Comparison of ENCODE assay signal across 9 cellular contexts in genomic region chr5:157026789-157027424, GRCh38. TPM values are rescaled to one million over a fixed set of nuclear protein-coding genes. Genes with fewer than 3 reads are reported as not detected.
A peak's percentile ranks its signal among the peaks of the same experiment; 100 is the strongest.
DNase-seq lines count a peak whose midpoint lies in the region; ATAC-seq and TF ChIP-seq lines count a peak whose summit lies in the region.
"Had no signal": no experiment of that assay in that cellular context is flagged by ENCODE, and none has a peak within 500 bp of the region (broad histone marks: within the 10 kb centered on the region; RNA-seq: fewer than 3 reads in every experiment).

No MANE protein-coding gene starts in this region.

- DNase-seq in DMS53 treated with DMSO at 0.1 percent for 48 hours (lab: John Stamatoyannopoulos, UW; ENCODE audit: unreplicated experiment), result peak; percentile 61
- peak; percentile 30 for DNase-seq in HuH-7 (ENCODE audit: low spot score)
- peak; percentile 12 for DNase-seq in activated CD4-positive, alpha-beta memory T cell treated with anti-CD3 and anti-CD28 coated beads for 36 hours
- no peak for DNase-seq in lower lobe of right lung
- DNase-seq in NOMO-1 treated with DMSO at 0.1 percent for 48 hours (lab: John Stamatoyannopoulos, UW; ENCODE audit: unreplicated experiment), result no peak
- no peak for DNase-seq in GM19238 (ENCODE audit: insufficient read length, low spot score)

- no peaks in the 10 kb centered on the region for H3K9me3 ChIP-seq in lower lobe of right lung

- peak; percentile 49 for TF ChIP-seq CTCF in lower lobe of right lung (IDR thresholded peaks at IDR 0.05)

- CTCF ChIA-PET in activated CD4-positive, alpha-beta memory T cell treated with anti-CD3 and anti-CD28 coated beads for 36 hours (lab: Charles Lee), result interaction anchor here (0.9 to 2.1 kb wide), 6 partner anchors 9 to 106 kb away, joined by 3 to 5 read pairs (median 3); partner anchors contain the start of gene HAVCR2

- H3K4me1 ChIP-seq in lower lobe of right lung, result no peaks in the 10 kb centered on the region

- H3K4me3 Mint-ChIP-seq in activated CD4-positive, alpha-beta memory T cell treated with anti-CD3 and anti-CD28 coated beads for 36 hours, result no peak overlapping the region
- H3K4me3 Mint-ChIP-seq: IgD-negative memory B cell had no signal

- intact Hi-C loops in activated CD4-positive, alpha-beta memory T cell treated with anti-CD3 and anti-CD28 coated beads for 36 hours (cut with micrococcal nuclease), result loop anchor here (1.0 kb wide), 1 partner anchor 105 kb away; no protein-coding TSS in a partner anchor
- intact Hi-C loops in lower lobe of right lung (cut with DNase I), result no loop called here

- no peak overlapping the region for H3K27ac Mint-ChIP-seq in activated CD4-positive, alpha-beta memory T cell treated with anti-CD3 and anti-CD28 coated beads for 36 hours

- POLR2A ChIA-PET in activated CD4-positive, alpha-beta memory T cell treated with anti-CD3 and anti-CD28 coated beads for 36 hours (lab: Charles Lee), result interaction anchor here (0.5 kb wide), 1 partner anchor 107 kb away, joined by 4 read pairs; no protein-coding TSS in a partner anchor

- peaks cover 36% of the 10 kb centered on the region for H3K4me1 Mint-ChIP-seq in activated CD4-positive, alpha-beta memory T cell treated with anti-CD3 and anti-CD28 coated beads for 36 hours (ENCODE audit: low read depth)

- H3K27me3 ChIP-seq in lower lobe of right lung (ENCODE audit: low read depth), result no peaks in the 10 kb centered on the region

- H3K27me3 Mint-ChIP-seq in activated CD4-positive, alpha-beta memory T cell treated with anti-CD3 and anti-CD28 coated beads for 36 hours, result no peaks in the 10 kb centered on the region

- no peak for ATAC-seq in lower lobe of right lung
- ATAC-seq in HG02571 (IDR thresholded peaks at IDR 0.05; ENCODE audit: unreplicated experiment), result no peak
- ATAC-seq in HG02970 (IDR thresholded peaks at IDR 0.05; ENCODE audit: low FRiP score, unreplicated experiment), result no peak

- H3K27ac ChIP-seq in lower lobe of right lung, result no peak overlapping the region

- no peaks in the 10 kb centered on the region for H3K36me3 ChIP-seq in lower lobe of right lung

- no peaks in the 10 kb centered on the region for H3K36me3 Mint-ChIP-seq in activated CD4-positive, alpha-beta memory T cell treated with anti-CD3 and anti-CD28 coated beads for 36 hours
- H3K36me3 Mint-ChIP-seq: IgD-negative memory B cell had no signal

- H3K9me3 Mint-ChIP-seq in activated CD4-positive, alpha-beta memory T cell treated with anti-CD3 and anti-CD28 coated beads for 36 hours, result no peaks in the 10 kb centered on the region
- H3K9me3 Mint-ChIP-seq: IgD-negative memory B cell had no signal

- H3K4me3 ChIP-seq in lower lobe of right lung, result no peak overlapping the region

RNA-seq across cellular contexts. Expression of gene HAVCR1, which starts 32.0 kb away (rescaled TPM):
- total RNA-seq in activated CD4-positive, alpha-beta memory T cell treated with anti-CD3 and anti-CD28 coated beads for 36 hours, result under 1 TPM; 0.27 to 0.40 TPM
- total RNA-seq in lower lobe of right lung, result not detected

Comparison
In these comparisons a context has a peak if more than half of its experiments do, and no peak if none do; other contexts are left out.
1. DNase-seq: peak in DMS53 treated with DMSO at 0.1 percent for 48 hours (single experiment), HuH-7 (single experiment) and activated CD4-positive, alpha-beta memory T cell treated with anti-CD3 and anti-CD28 coated beads for 36 hours (single experiment); none in lower lobe of right lung (single experiment), NOMO-1 treated with DMSO at 0.1 percent for 48 hours (single experiment) and GM19238 (single experiment).